In genomic region chr14:94042433-94043091, GRCh38 we compare ENCODE assay signal across 19 cellular contexts. TPM values are rescaled to one million over a fixed set of nuclear protein-coding genes. Genes with fewer than 3 reads are reported as not detected.
A peak's percentile ranks its signal among the peaks of the same experiment; 100 is the strongest.
DNase-seq lines count a peak whose midpoint lies in the region; ATAC-seq and TF ChIP-seq lines count a peak whose summit lies in the region.
"Had no signal": no experiment of that assay in that cellular context is flagged by ENCODE, and none has a peak within 500 bp of the region (broad histone marks: within the 10 kb centered on the region; RNA-seq: fewer than 3 reads in every experiment).

No MANE protein-coding gene starts in this region.

- 63 to 69% methylated on average over 12 of the region's 12 CpGs for WGBS in aorta, 2 donors
- WGBS in lower leg skin, 2 donors, result 65 to 80% methylated on average over 7 to 12 of the region's 12 CpGs

- peaks cover 8% of the 10 kb centered on the region for H3K4me1 Mint-ChIP-seq in activated naive CD8-positive, alpha-beta T cell treated with anti-CD3 and anti-CD28 coated beads, Interleukin-2, amount 10 ng/mL, durations not matched to agents 7 days and 5 days
- H3K4me1 Mint-ChIP-seq in activated naive CD8-positive, alpha-beta T cell treated with anti-CD3 and anti-CD28 coated beads, Interleukin-2, amount 50 U/mL, for 24 hours, result no peaks in the 10 kb centered on the region
- no peaks in the 10 kb centered on the region for H3K4me1 Mint-ChIP-seq in nephron progenitor cell
- H3K4me1 Mint-ChIP-seq in naive thymus-derived CD4-positive, alpha-beta T cell, result peaks cover 0 to 4% (median 0%) of the 10 kb centered on the region in 7 donors
- H3K4me1 Mint-ChIP-seq: endodermal cell, nephron had no signal

- ATAC-seq in activated naive CD8-positive, alpha-beta T cell treated with anti-CD3 and anti-CD28 coated beads, Interleukin-2, amount 10 ng/mL, durations not matched to agents 7 days and 5 days (ENCODE audit: low read depth), result no peak
- ATAC-seq in activated naive CD8-positive, alpha-beta T cell treated with anti-CD3 and anti-CD28 coated beads, Interleukin-2, amount 50 U/mL, for 24 hours, result no peak
- no peak for ATAC-seq in aorta (ENCODE audit: low FRiP score)
- ATAC-seq in naive thymus-derived CD4-positive, alpha-beta T cell, result no peak

- no peak for TF ChIP-seq POLR2A in lower leg skin (IDR thresholded peaks at IDR 0.05)

- H3K4me3 Mint-ChIP-seq in activated naive CD8-positive, alpha-beta T cell treated with anti-CD3 and anti-CD28 coated beads, Interleukin-2, amount 10 ng/mL, durations not matched to agents 7 days and 5 days, result no peak overlapping the region
- H3K4me3 Mint-ChIP-seq in activated naive CD8-positive, alpha-beta T cell treated with anti-CD3 and anti-CD28 coated beads, Interleukin-2, amount 50 U/mL, for 24 hours, result no peak overlapping the region
- H3K4me3 Mint-ChIP-seq in nephron progenitor cell, result no peak overlapping the region
- H3K4me3 Mint-ChIP-seq in naive thymus-derived CD4-positive, alpha-beta T cell, result no peak overlapping the region
- H3K4me3 Mint-ChIP-seq: endodermal cell, nephron had no signal

- intact Hi-C loops in left ventricle myocardium inferior (cut with micrococcal nuclease) (no loop called here), aorta (cut with DNase I) (no loop called here), lower leg skin (cut with DNase I; ENCODE audit: low total_unique reads) (no loop called here), dorsolateral prefrontal cortex (cut with DNase I) (no loop called here)
- intact Hi-C loops in naive thymus-derived CD4-positive, alpha-beta T cell (cut with micrococcal nuclease), result no loop called here

- H3K27ac ChIP-seq in left ventricle myocardium inferior (replicated peaks) (peak overlapping the region; percentile 85), aorta (ENCODE audit: low read depth in 1 of 2, low read length in 2 of 2) (no peak overlapping the region), dorsolateral prefrontal cortex (peak overlapping the region in 8 of 59 donors; percentile 13 to 52 (median 30))
- no peak overlapping the region for H3K27ac ChIP-seq in naive thymus-derived CD4-positive, alpha-beta T cell (ENCODE audit: low read depth, low read length)
- H3K27ac ChIP-seq: BLaER1 treated with 17β-estradiol and CSF1 and Interleukin-3, amounts not matched to agents 10 nM and 100 nM; brain microvascular endothelial cell; colonic mucosa; prostate gland; RWPE1 had no signal

- TF ChIP-seq CTCF in left ventricle myocardium inferior (IDR thresholded peaks at IDR 0.05; ENCODE audit: borderline replicate concordance), result no peak
- TF ChIP-seq CTCF in nephron progenitor cell (IDR thresholded peaks at IDR 0.05), result no peak
- TF ChIP-seq CTCF in lower leg skin (IDR thresholded peaks at IDR 0.05), result no peak
- no peak for TF ChIP-seq CTCF in dorsolateral prefrontal cortex (IDR thresholded peaks at IDR 0.05 in 54 of 56, conservative IDR thresholded peaks at IDR 0.05 in 2 of 56; ENCODE audit: low read depth in 1 of 56, partially characterized antibody in 56 of 56)

- H3K4me1 ChIP-seq in left ventricle myocardium inferior (peaks cover 29% of the 10 kb centered on the region), aorta (ENCODE audit: control insufficient read depth in 1 of 2, insufficient read depth in 2 of 2, low read length in 2 of 2) (no peaks in the 10 kb centered on the region)
- no peaks in the 10 kb centered on the region for H3K4me1 ChIP-seq in naive thymus-derived CD4-positive, alpha-beta T cell (ENCODE audit: control insufficient read depth in 2 of 2, insufficient read depth in 2 of 2, low read length in 2 of 2)
- H3K4me1 ChIP-seq: BLaER1 treated with 17β-estradiol and CSF1 and Interleukin-3, amounts not matched to agents 10 nM and 100 nM; colonic mucosa; prostate gland had no signal

- H3K9me3 Mint-ChIP-seq in activated naive CD8-positive, alpha-beta T cell treated with anti-CD3 and anti-CD28 coated beads, Interleukin-2, amount 10 ng/mL, durations not matched to agents 7 days and 5 days, result no peaks in the 10 kb centered on the region
- no peaks in the 10 kb centered on the region for H3K9me3 Mint-ChIP-seq in activated naive CD8-positive, alpha-beta T cell treated with anti-CD3 and anti-CD28 coated beads, Interleukin-2, amount 50 U/mL, for 24 hours
- no peaks in the 10 kb centered on the region for H3K9me3 Mint-ChIP-seq in nephron progenitor cell
- peaks cover 0 to 3% (median 0%) of the 10 kb centered on the region in 11 donors for H3K9me3 Mint-ChIP-seq in naive thymus-derived CD4-positive, alpha-beta T cell
- H3K9me3 Mint-ChIP-seq: activated T-helper 2 cell treated with anti-CD3 and anti-CD28 coated beads, Interferon-gamma antibody, Interleukin-2, Interleukin-4, amounts not matched to agents 10 μg/mL and 5 μg/mL and 100 μg/mL, durations not matched to agents 14 hours and 24 hours and 36 hours; endodermal cell; nephron had no signal

- H3K27me3 ChIP-seq in left ventricle myocardium inferior (ENCODE audit: low read depth) (no peaks in the 10 kb centered on the region), aorta (ENCODE audit: control insufficient read depth in 1 of 2, insufficient read depth in 2 of 2, low read length in 1 of 2) (no peaks in the 10 kb centered on the region), dorsolateral prefrontal cortex (no peaks in the 10 kb centered on the region)
- no peaks in the 10 kb centered on the region for H3K27me3 ChIP-seq in naive thymus-derived CD4-positive, alpha-beta T cell (ENCODE audit: control insufficient read depth in 2 of 2, insufficient read depth in 2 of 2, low read length in 2 of 2)
- H3K27me3 ChIP-seq: BLaER1 treated with 17β-estradiol and CSF1 and Interleukin-3, amounts not matched to agents 10 nM and 100 nM; brain microvascular endothelial cell; colonic mucosa had no signal

- no peak overlapping the region for H3K27ac Mint-ChIP-seq in activated naive CD8-positive, alpha-beta T cell treated with anti-CD3 and anti-CD28 coated beads, Interleukin-2, amount 10 ng/mL, durations not matched to agents 7 days and 5 days
- H3K27ac Mint-ChIP-seq in activated naive CD8-positive, alpha-beta T cell treated with anti-CD3 and anti-CD28 coated beads, Interleukin-2, amount 50 U/mL, for 24 hours, result no peak overlapping the region
- H3K27ac Mint-ChIP-seq in nephron progenitor cell, result peak overlapping the region; percentile 19
- H3K27ac Mint-ChIP-seq in naive thymus-derived CD4-positive, alpha-beta T cell, result peak overlapping the region in 2 of 9 donors; percentile 33 to 45
- H3K27ac Mint-ChIP-seq: activated T-helper 2 cell treated with anti-CD3 and anti-CD28 coated beads, Interferon-gamma antibody, Interleukin-2, Interleukin-4, amounts not matched to agents 10 μg/mL and 5 μg/mL and 100 μg/mL, durations not matched to agents 14 hours and 24 hours and 36 hours; endodermal cell; nephron had no signal

- CTCF ChIA-PET in naive thymus-derived CD4-positive, alpha-beta T cell (lab: Charles Lee), result interaction anchor here (0.8 kb wide), 1 partner anchor 95 kb away, joined by 3 read pairs; no protein-coding TSS in a partner anchor

- no peaks in the 10 kb centered on the region for H3K27me3 Mint-ChIP-seq in activated naive CD8-positive, alpha-beta T cell treated with anti-CD3 and anti-CD28 coated beads, Interleukin-2, amount 10 ng/mL, durations not matched to agents 7 days and 5 days
- no peaks in the 10 kb centered on the region for H3K27me3 Mint-ChIP-seq in activated naive CD8-positive, alpha-beta T cell treated with anti-CD3 and anti-CD28 coated beads, Interleukin-2, amount 50 U/mL, for 24 hours
- no peaks in the 10 kb centered on the region for H3K27me3 Mint-ChIP-seq in nephron progenitor cell (ENCODE audit: low read depth, poor library complexity)
- no peaks in the 10 kb centered on the region for H3K27me3 Mint-ChIP-seq in naive thymus-derived CD4-positive, alpha-beta T cell

- POLR2A ChIA-PET in activated naive CD8-positive, alpha-beta T cell treated with anti-CD3 and anti-CD28 coated beads, Interleukin-2, amount 10 ng/mL, durations not matched to agents 7 days and 5 days (lab: Charles Lee), result no interaction called here
- POLR2A ChIA-PET in naive thymus-derived CD4-positive, alpha-beta T cell (lab: Charles Lee), result no interaction called here

- H3K36me3 Mint-ChIP-seq in activated naive CD8-positive, alpha-beta T cell treated with anti-CD3 and anti-CD28 coated beads, Interleukin-2, amount 10 ng/mL, durations not matched to agents 7 days and 5 days, result peaks cover 5% of the 10 kb centered on the region
- peaks cover 10% of the 10 kb centered on the region for H3K36me3 Mint-ChIP-seq in activated naive CD8-positive, alpha-beta T cell treated with anti-CD3 and anti-CD28 coated beads, Interleukin-2, amount 50 U/mL, for 24 hours (ENCODE audit: low read depth)
- H3K36me3 Mint-ChIP-seq in nephron progenitor cell (ENCODE audit: low read depth), result peaks cover 13% of the 10 kb centered on the region
- H3K36me3 Mint-ChIP-seq in naive thymus-derived CD4-positive, alpha-beta T cell, result peaks cover 0 to 8% (median 0%) of the 10 kb centered on the region in 5 donors

- DNase-seq in activated naive CD8-positive, alpha-beta T cell treated with anti-CD3 and anti-CD28 coated beads, Interleukin-2, amount 10 ng/mL, durations not matched to agents 7 days and 5 days, result peak; percentile 24
- no peak for DNase-seq in activated naive CD8-positive, alpha-beta T cell treated with anti-CD3 and anti-CD28 coated beads, Interleukin-2, amount 50 U/mL, for 24 hours
- DNase-seq in left ventricle myocardium inferior (no peak), nephron progenitor cell (no peak), aorta (peak; percentile 35 to 64), lower leg skin (ENCODE audit: low spot score in 2 of 2) (no peak), dorsolateral prefrontal cortex (no peak)
- DNase-seq in naive thymus-derived CD4-positive, alpha-beta T cell, result no peak
- DNase-seq: activated CD4-positive, alpha-beta T cell treated with anti-CD3 and anti-CD28 coated beads for 1 hour; colonic mucosa; endodermal cell; mammary epithelial cell; NCI-H510A treated with DMSO at 0.1 percent for 48 hours had no signal

- H3K4me3 ChIP-seq in left ventricle myocardium inferior, result peak overlapping the region; percentile 27
- no peak overlapping the region for H3K4me3 ChIP-seq in aorta (ENCODE audit: low read length in 2 of 2)
- no peak overlapping the region for H3K4me3 ChIP-seq in naive thymus-derived CD4-positive, alpha-beta T cell (ENCODE audit: low read length)
- H3K4me3 ChIP-seq in lower leg skin (ENCODE audit: low read depth, poor library complexity, severe bottlenecking), result no peak overlapping the region
- no peak overlapping the region for H3K4me3 ChIP-seq in dorsolateral prefrontal cortex
- H3K4me3 ChIP-seq: BLaER1 treated with 17β-estradiol and CSF1 and Interleukin-3, amounts not matched to agents 10 nM and 100 nM; colonic mucosa; prostate gland had no signal

- H3K36me3 ChIP-seq in left ventricle myocardium inferior (peaks cover 20% of the 10 kb centered on the region), aorta (ENCODE audit: control insufficient read depth in 1 of 2, insufficient read depth in 2 of 2, low read length in 1 of 2) (peaks cover 5 to 6% of the 10 kb centered on the region in 2 donors)
- peaks cover 0 to 31% (median 5%) of the 10 kb centered on the region in 3 experiments for H3K36me3 ChIP-seq in naive thymus-derived CD4-positive, alpha-beta T cell (ENCODE audit: control insufficient read depth in 2 of 3, insufficient read depth in 3 of 3, low read length in 3 of 3)
- H3K36me3 ChIP-seq: colonic mucosa had no signal

- H3K9me3 ChIP-seq in left ventricle myocardium inferior (replicated peaks) (no peaks in the 10 kb centered on the region), aorta (ENCODE audit: control insufficient read depth, low read length) (no peaks in the 10 kb centered on the region)
- H3K9me3 ChIP-seq in naive thymus-derived CD4-positive, alpha-beta T cell (ENCODE audit: control insufficient read depth in 2 of 3, low read length in 3 of 3), result no peaks in the 10 kb centered on the region
- H3K9me3 ChIP-seq: BLaER1 treated with 17β-estradiol and CSF1 and Interleukin-3, amounts not matched to agents 10 nM and 100 nM; colonic mucosa; prostate gland had no signal

RNA-seq across cellular contexts. Expression of gene OTUB2, which starts 16.4 kb away (rescaled TPM):
- total RNA-seq in activated naive CD8-positive, alpha-beta T cell treated with anti-CD3 and anti-CD28 coated beads, Interleukin-2, amount 10 ng/mL, durations not matched to agents 7 days and 5 days, result under 1 TPM; 0.47 to 0.60 TPM
- total RNA-seq in left ventricle myocardium inferior (0.27 TPM), aorta (under 1 TPM; 0.42 to 0.60 TPM), lower leg skin (10 to 100 TPM; 12.6 to 25.0 (median 21.5) TPM), dorsolateral prefrontal cortex (1 to 10 TPM in 117 of 120 experiments, under 1 TPM in 3; 0.49 to 4.7 (median 2.3) TPM)
- polyA plus RNA-seq in aorta, result not detected
- total RNA-seq in naive thymus-derived CD4-positive, alpha-beta T cell, result 1 to 10 TPM in 1 of 5 experiments, under 1 TPM in 3, not detected in 1; 0.11 to 2.5 (median 0.63) TPM
- polyA plus RNA-seq in naive thymus-derived CD4-positive, alpha-beta T cell, result under 1 TPM; 0.35 to 0.56 TPM

RNA-seq across cellular contexts. Expression of gene DDX24, which starts 38.4 kb away (rescaled TPM):
- 100 to 1,000 TPM; 232 to 237 TPM for total RNA-seq in activated naive CD8-positive, alpha-beta T cell treated with anti-CD3 and anti-CD28 coated beads, Interleukin-2, amount 10 ng/mL, durations not matched to agents 7 days and 5 days
- total RNA-seq in left ventricle myocardium inferior (208 TPM), aorta (100 to 1,000 TPM; 190 to 198 TPM), lower leg skin (100 to 1,000 TPM in 3 of 4 donors, 10 to 100 TPM in 1; 91.7 to 132 (median 102) TPM), dorsolateral prefrontal cortex (100 to 1,000 TPM; 170 to 541 (median 413) TPM)
- 100 to 1,000 TPM in 1 of 2 donors, 10 to 100 TPM in 1; 43.7 to 158 TPM for polyA plus RNA-seq in aorta
- total RNA-seq in naive thymus-derived CD4-positive, alpha-beta T cell, result 100 to 1,000 TPM; 214 to 438 (median 333) TPM
- 100 to 1,000 TPM; 190 to 306 TPM for polyA plus RNA-seq in naive thymus-derived CD4-positive, alpha-beta T cell

RNA-seq across cellular contexts. Expression of gene IFI27L1, which starts 38.5 kb away (rescaled TPM):
- total RNA-seq in activated naive CD8-positive, alpha-beta T cell treated with anti-CD3 and anti-CD28 coated beads, Interleukin-2, amount 10 ng/mL, durations not matched to agents 7 days and 5 days, result 10 to 100 TPM; 36.1 to 39.8 TPM
- total RNA-seq in left ventricle myocardium inferior (8.9 TPM), aorta (10 to 100 TPM; 13.7 to 16.8 TPM), lower leg skin (10 to 100 TPM in 2 of 4 donors, 1 to 10 TPM in 2; 6.2 to 22.6 (median 10.3) TPM), dorsolateral prefrontal cortex (10 to 100 TPM; 13.3 to 47.8 (median 25.5) TPM)
- 10 to 100 TPM; 20.8 to 21.8 TPM for polyA plus RNA-seq in aorta
- 10 to 100 TPM in 2 of 5 experiments, 1 to 10 TPM in 3; 6.3 to 31.8 (median 8.2) TPM for total RNA-seq in naive thymus-derived CD4-positive, alpha-beta T cell
- polyA plus RNA-seq in naive thymus-derived CD4-positive, alpha-beta T cell, result 1 to 10 TPM; 7.6 to 8.5 TPM

RNA-seq across cellular contexts. Expression of gene CCDC197, which starts 45.5 kb away (rescaled TPM):
- under 1 TPM in 1 of 2 experiments, not detected in 1; 0.25 TPM for total RNA-seq in activated naive CD8-positive, alpha-beta T cell treated with anti-CD3 and anti-CD28 coated beads, Interleukin-2, amount 10 ng/mL, durations not matched to agents 7 days and 5 days
- total RNA-seq in left ventricle myocardium inferior, result 1.2 TPM
- total RNA-seq in aorta, result under 1 TPM in 1 of 2 donors, not detected in 1; 0.60 TPM
- polyA plus RNA-seq in aorta, result not detected
- total RNA-seq in naive thymus-derived CD4-positive, alpha-beta T cell, result not detected
- not detected for polyA plus RNA-seq in naive thymus-derived CD4-positive, alpha-beta T cell
- not detected for total RNA-seq in lower leg skin
- total RNA-seq in dorsolateral prefrontal cortex, result under 1 TPM in 2 of 120 experiments, not detected in 118; 0.38 to 0.95 TPM
- total RNA-seq: colonic mucosa, endodermal cell, mammary epithelial cell, prostate gland had no signal
- polyA plus RNA-seq: mammary epithelial cell had no signal

Comparison
In these comparisons a context has a peak if more than half of its experiments do, and no peak if none do; other contexts are left out.
1. DNase-seq: peak in activated naive CD8-positive, alpha-beta T cell treated with anti-CD3 and anti-CD28 coated beads, Interleukin-2, amount 10 ng/mL, durations not matched to agents 7 days and 5 days (single experiment) and aorta (2 of 2); none in activated naive CD8-positive, alpha-beta T cell treated with anti-CD3 and anti-CD28 coated beads, Interleukin-2, amount 50 U/mL, for 24 hours (single experiment), left ventricle myocardium inferior (single experiment), nephron progenitor cell (single experiment), naive thymus-derived CD4-positive, alpha-beta T cell (0 of 9), lower leg skin (0 of 2) and dorsolateral prefrontal cortex (0 of 10).